8 cellular contexts compared by ENCODE assay signal in genomic region chr17:82153745-82154375, GRCh38. TPM values are rescaled to one million over a fixed set of nuclear protein-coding genes. Genes with fewer than 3 reads are reported as not detected.
DNase-seq lines count a peak whose midpoint lies in the region; ATAC-seq and TF ChIP-seq lines count a peak whose summit lies in the region.

No MANE protein-coding gene starts in this region.

- ATAC-seq in right lobe of liver = peak; percentile 88 to 94 (median 92)
- ATAC-seq in GM21423 (IDR thresholded peaks at IDR 0.05; ENCODE audit: unreplicated experiment) = no peak

- TF ChIP-seq POLR2A in right lobe of liver (IDR thresholded peaks at IDR 0.05) = no peak

- H3K27me3 ChIP-seq in colonic mucosa = no peaks in the 10 kb centered on the region
- no peaks in the 10 kb centered on the region for H3K27me3 ChIP-seq in right lobe of liver

- DNase-seq in C1 segment of cervical spinal cord (lab: John Stamatoyannopoulos, UW) = peak in 13 of 14 donors; percentile 11 to 80 (median 57)
- peak; percentile 56 for DNase-seq in H4 (ENCODE audit: low spot score)
- DNase-seq in NCI-H226 = peak; percentile 39
- DNase-seq in activated CD4-positive, alpha-beta T cell treated with anti-CD3 and anti-CD28 coated beads for 4 hours = peak; percentile 81 to 85
- peak; percentile 78 for DNase-seq in colonic mucosa
- peak; percentile 84 to 89 (median 88) for DNase-seq in right lobe of liver
- DNase-seq in stimulated activated CD4-positive, alpha-beta T cell treated with anti-CD3 and anti-CD28 coated beads, TNF-alpha, amount 100 ng/mL, for 4 hours (ENCODE audit: low read depth in 3 of 3) = peak; percentile 66 to 74 (median 73)

- no peak overlapping the region for H3K9ac ChIP-seq in colonic mucosa (ENCODE audit: low read depth in 2 of 2, low read length in 2 of 2)

- TF ChIP-seq CTCF in colonic mucosa (IDR thresholded peaks at IDR 0.05) = peak; percentile 88
- peak; percentile 80 to 98 (median 96) for TF ChIP-seq CTCF in right lobe of liver (IDR thresholded peaks at IDR 0.05)

- intact Hi-C loops in colonic mucosa (cut with DNase I) (no loop called here), right lobe of liver (cut with DNase I) (loop anchor here (2.0 to 5.0 kb wide), 2 partner anchors 37 to 123 kb away; partner anchors contain the start of gene RAC3 (in 1 of the 2))

- H3K9me3 ChIP-seq in colonic mucosa (no peaks in the 10 kb centered on the region), right lobe of liver (no peaks in the 10 kb centered on the region)

- no peak overlapping the region for H3K4me3 ChIP-seq in colonic mucosa
- H3K4me3 ChIP-seq in right lobe of liver = no peak overlapping the region

- H3K4me1 ChIP-seq in colonic mucosa (no peaks in the 10 kb centered on the region), right lobe of liver (peaks cover 0 to 26% (median 12%) of the 10 kb centered on the region in 4 donors)

- WGBS in right lobe of liver (ENCODE audit: insufficient coverage, low coverage, low lambda C conversion rate, missing lambda C conversion rate) = 27% methylated on average over 9 of the region's 16 CpGs

- H3K27ac ChIP-seq in colonic mucosa = no peak overlapping the region
- no peak overlapping the region for H3K27ac ChIP-seq in right lobe of liver

- H3K36me3 ChIP-seq in colonic mucosa = no peaks in the 10 kb centered on the region
- no peaks in the 10 kb centered on the region for H3K36me3 ChIP-seq in right lobe of liver

RNA-seq across cellular contexts. Expression of gene FASN, which starts 55.8 kb away (rescaled TPM):
- total RNA-seq in H4 (2014; rRNA removed; shearing (Covaris generic)) = 36.7 and 48.7 TPM in 2 replicates
- total RNA-seq in colonic mucosa (100 to 1,000 TPM; 168 to 198 TPM), right lobe of liver (100 to 1,000 TPM in 4 of 6 experiments, 10 to 100 TPM in 2; 76.5 to 290 (median 217) TPM)

RNA-seq across cellular contexts. Expression of gene CCDC57, which starts 58.8 kb away (rescaled TPM):
- total RNA-seq in H4 (2014; rRNA removed; shearing (Covaris generic)) = 1.8 and 4.7 TPM in 2 replicates
- total RNA-seq in colonic mucosa = 10 to 100 TPM; 24.5 to 46.1 TPM
- 10 to 100 TPM; 10.1 to 37.4 (median 17.2) TPM for total RNA-seq in right lobe of liver
